2 cellular contexts compared by ENCODE assay signal in genomic region chr2:105445498-105445897, GRCh38.
TF ChIP-seq lines count a peak whose summit lies in the region.

No MANE protein-coding gene starts in this region.

TF ChIP-seq in IMR-90, 13 proteins besides CTCF, POLR2A, EP300 and RAD21:
- TF ChIP-seq MAFK (IDR thresholded peaks at IDR 0.05; ENCODE audit: low read depth, low read length) = 0 out of 2 replicates have a peak, but pooled peaks have one; percentile 15
- TF ChIP-seq RFX5 (IDR thresholded peaks at IDR 0.05; ENCODE audit: low read depth, low read length) = no peak
- TF ChIP-seq CEBPB (IDR thresholded peaks at IDR 0.05; ENCODE audit: low read depth, low read length) = peak; percentile 51; the same call in 1 of the 2 replicates
- no peak for TF ChIP-seq MAZ (IDR thresholded peaks at IDR 0.05; ENCODE audit: borderline replicate concordance, low read depth, low read length)

TF ChIP-seq in K562, 482 proteins besides CTCF, POLR2A, EP300 and RAD21 (continued from another document):
- TF ChIP-seq SNIP1 (IDR thresholded peaks at IDR 0.05; ENCODE audit: low read depth) (no peak), ATF3 (IDR thresholded peaks at IDR 0.05) (peak; percentile 71), ATF3 (CRISPR knock-in tag; conservative IDR thresholded peaks at IDR 0.05) (no peak), SPI1 (IDR thresholded peaks at IDR 0.05; ENCODE audit: borderline replicate concordance, low read depth, low read length) (no peak), ZNF316 (IDR thresholded peaks at IDR 0.05) (peak; percentile 86), CEBPB (tag; IDR thresholded peaks at IDR 0.05) (peak; percentile 35; the same call in 1 of the 2 replicates), ZNF583 (CRISPR knock-in tag; IDR thresholded peaks at IDR 0.05) (no peak), ZBTB2 (IDR thresholded peaks at IDR 0.05) (no peak), MAFG (tag; conservative IDR thresholded peaks at IDR 0.05) (peak; percentile 47; the same call in 1 of the 2 replicates), BRD9 (IDR thresholded peaks at IDR 0.05; ENCODE audit: low read depth, partially characterized antibody) (no peak), GABPB2 (CRISPR knock-in tag; conservative IDR thresholded peaks at IDR 0.05) (no peak), C11orf30 (IDR thresholded peaks at IDR 0.05; ENCODE audit: low read depth) (peak; percentile 59; the same call in 1 of the 2 replicates), CAMTA2 (CRISPR knock-in tag; conservative IDR thresholded peaks at IDR 0.05) (no peak), YY1 (IDR thresholded peaks at IDR 0.05; ENCODE audit: borderline replicate concordance in 1 of 3, control insufficient read depth in 1 of 3, extremely low read depth in 1 of 3, insufficient read depth in 3 of 3, insufficient read length in 1 of 3, insufficient replicate concordance in 2 of 3, low read depth in 1 of 3, low read length in 2 of 3) (no peak), ESRRA (IDR thresholded peaks at IDR 0.05; ENCODE audit: borderline replicate concordance, low read depth) (no peak)
